Comparison of ENCODE assay signal across 12 cellular contexts in genomic region chr7:131020759-131021219, GRCh38.
A peak's percentile ranks its signal among the peaks of the same experiment; 100 is the strongest.
DNase-seq lines count a peak whose midpoint lies in the region; ATAC-seq lines count a peak whose summit lies in the region.
"Had no signal": no experiment of that assay in that cellular context is flagged by ENCODE, and none has a peak within 500 bp of the region (broad histone marks: within the 10 kb centered on the region; RNA-seq: fewer than 3 reads in every experiment).

No MANE protein-coding gene starts in this region.

- ATAC-seq in GM18519 (IDR thresholded peaks at IDR 0.05; ENCODE audit: low FRiP score, unreplicated experiment) (peak; percentile 29), GM21423 (IDR thresholded peaks at IDR 0.05; ENCODE audit: unreplicated experiment) (peak; percentile 41), HG03521 (IDR thresholded peaks at IDR 0.05; ENCODE audit: unreplicated experiment) (peak; percentile 22), naive B cell (ENCODE audit: low read depth in 2 of 2) (peak in 1 of 2 donors; percentile 34), GM21825 (IDR thresholded peaks at IDR 0.05; ENCODE audit: unreplicated experiment) (no peak), aorta (ENCODE audit: low FRiP score) (no peak)

- peaks cover 0 to 4% (median 0%) of the 10 kb centered on the region in 7 donors for H3K9me3 Mint-ChIP-seq in naive B cell

- H3K27ac Mint-ChIP-seq in naive B cell = peak overlapping the region; percentile 51 to 95 (median 82)

- no peaks in the 10 kb centered on the region for H3K36me3 ChIP-seq in aorta (ENCODE audit: control insufficient read depth in 1 of 2, insufficient read depth in 2 of 2, low read length in 1 of 2)

- H3K9me3 ChIP-seq in aorta (ENCODE audit: control insufficient read depth, low read length) = no peaks in the 10 kb centered on the region
- H3K9me3 ChIP-seq: mucosa of descending colon had no signal

- no peak overlapping the region for H3K4me3 ChIP-seq in aorta (ENCODE audit: low read length in 2 of 2)
- H3K4me3 ChIP-seq: mucosa of descending colon had no signal

- peaks cover 11 to 24% of the 10 kb centered on the region in 2 donors for H3K36me3 Mint-ChIP-seq in naive B cell

- H3K27me3 Mint-ChIP-seq in naive B cell = no peaks in the 10 kb centered on the region

- WGBS in aorta, 2 donors = 74 to 75% methylated on average over 7 of the region's 7 CpGs

- no peak overlapping the region for H3K27ac ChIP-seq in aorta (ENCODE audit: low read depth in 1 of 2, low read length in 2 of 2)
- H3K27ac ChIP-seq: HL-60 had no signal

- H3K4me1 ChIP-seq in aorta (ENCODE audit: control insufficient read depth in 1 of 2, insufficient read depth in 2 of 2, low read length in 2 of 2) = peaks cover 0 to 2% of the 10 kb centered on the region in 2 donors

- peak overlapping the region in 7 of 8 donors; percentile 4 to 67 (median 30) for H3K4me3 Mint-ChIP-seq in naive B cell

- no peaks in the 10 kb centered on the region for H3K27me3 ChIP-seq in aorta (ENCODE audit: control insufficient read depth in 1 of 2, insufficient read depth in 2 of 2, low read length in 1 of 2)

- DNase-seq in naive B cell (no peak), DMS153 (lab: John Stamatoyannopoulos, UW) (no peak), aorta (no peak)
- DNase-seq: DMS79 treated with DMSO at 0.1 percent for 48 hours; effector CD8-positive, alpha-beta T cell; mucosa of descending colon; NCI-H1105 had no signal

- intact Hi-C loops in aorta (cut with DNase I) = no loop called here

- peaks cover 56 to 81% (median 79%) of the 10 kb centered on the region in 3 donors for H3K4me1 Mint-ChIP-seq in naive B cell

Comparison
In these comparisons a context has a peak if more than half of its experiments do, and no peak if none do; other contexts are left out.
1. ATAC-seq: peak in GM18519 (single experiment), GM21423 (single experiment) and HG03521 (single experiment); none in GM21825 (single experiment) and aorta (single experiment).